Comparison of ENCODE assay signal across 17 cellular contexts in the genomic region with DNA sequence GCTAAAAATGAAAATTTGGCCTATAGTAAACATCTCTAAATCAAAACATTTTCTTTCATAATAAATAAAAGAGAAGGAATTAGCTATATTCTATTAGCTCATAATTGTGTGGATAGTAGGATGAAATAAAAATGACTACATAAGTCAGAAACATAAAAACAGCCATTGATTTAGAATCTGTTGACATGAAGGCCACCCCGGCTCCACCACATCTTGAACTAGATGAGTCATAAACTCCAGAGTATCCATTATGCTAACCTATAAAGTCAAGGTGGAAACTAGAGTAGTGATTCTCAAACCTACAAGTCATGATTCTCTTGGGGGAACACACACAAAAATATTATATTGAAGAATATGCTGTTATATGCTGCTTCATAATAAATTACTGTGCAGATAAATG.
DNase-seq lines count a peak whose midpoint lies in the region; FAIRE-seq and TF ChIP-seq lines count a peak whose summit lies in the region.
"Had no signal": no experiment of that assay in that cellular context is flagged by ENCODE, and none has a peak within 500 bp of the region (broad histone marks: within the 10 kb centered on the region; RNA-seq: fewer than 3 reads in every experiment).

No MANE protein-coding gene starts in this region.

- H3K4me3 Mint-ChIP-seq in CD8-positive, alpha-beta memory T cell, result no peak overlapping the region
- H3K4me3 Mint-ChIP-seq: CD4-positive, CD25-positive, alpha-beta regulatory T cell had no signal

- no peak overlapping the region for H3K4me3 ChIP-seq in foreskin fibroblast (ENCODE audit: low read depth in 1 of 2, low read length in 2 of 2)
- H3K4me3 ChIP-seq in uterus, result no peak overlapping the region
- H3K4me3 ChIP-seq in brain microvascular endothelial cell (ENCODE audit: low read depth, low read length), result no peak overlapping the region
- H3K4me3 ChIP-seq in CD8-positive, alpha-beta memory T cell (ENCODE audit: low read length), result no peak overlapping the region
- H3K4me3 ChIP-seq: SK-N-MC had no signal

- peaks cover 0 to 20% (median 2%) of the 10 kb centered on the region in 5 donors for H3K9me3 Mint-ChIP-seq in CD8-positive, alpha-beta memory T cell

- H3K27ac ChIP-seq in uterus (no peak overlapping the region), brain microvascular endothelial cell (no peak overlapping the region)
- no peak overlapping the region for H3K27ac ChIP-seq in CD8-positive, alpha-beta memory T cell (ENCODE audit: low read depth, low read length)
- H3K27ac ChIP-seq: SK-N-MC had no signal

- peaks cover 0 to 1% (median 0%) of the 10 kb centered on the region in 3 donors for H3K36me3 Mint-ChIP-seq in CD8-positive, alpha-beta memory T cell
- H3K36me3 Mint-ChIP-seq: CD4-positive, CD25-positive, alpha-beta regulatory T cell had no signal

- CTCF ChIA-PET in CD8-positive, alpha-beta memory T cell (lab: Charles Lee), result no interaction called here

- no peaks in the 10 kb centered on the region for H3K4me1 ChIP-seq in uterus
- no peaks in the 10 kb centered on the region for H3K4me1 ChIP-seq in CD8-positive, alpha-beta memory T cell (ENCODE audit: insufficient read depth, low read length)

- POLR2A ChIA-PET in CD8-positive, alpha-beta memory T cell (lab: Charles Lee), result no interaction called here

- H3K27me3 ChIP-seq in uterus (no peaks in the 10 kb centered on the region), brain microvascular endothelial cell (replicated peaks) (no peaks in the 10 kb centered on the region)
- H3K27me3 ChIP-seq in CD8-positive, alpha-beta memory T cell (ENCODE audit: insufficient read depth, low read length, poor library complexity, severe bottlenecking), result no peaks in the 10 kb centered on the region

- no peak overlapping the region for H3K27ac Mint-ChIP-seq in CD8-positive, alpha-beta memory T cell
- H3K27ac Mint-ChIP-seq: CD4-positive, CD25-positive, alpha-beta regulatory T cell had no signal

- no peaks in the 10 kb centered on the region for H3K4me1 Mint-ChIP-seq in CD8-positive, alpha-beta memory T cell
- H3K4me1 Mint-ChIP-seq: CD4-positive, CD25-positive, alpha-beta regulatory T cell had no signal

- peaks cover 0 to 2% of the 10 kb centered on the region in 2 donors for H3K27me3 Mint-ChIP-seq in CD8-positive, alpha-beta memory T cell
- H3K27me3 Mint-ChIP-seq: CD4-positive, CD25-positive, alpha-beta regulatory T cell had no signal

- intact Hi-C loops in uterus (cut with DNase I; ENCODE audit: low total_unique reads), result no loop called here

- H3K36me3 ChIP-seq in uterus, result no peaks in the 10 kb centered on the region
- no peaks in the 10 kb centered on the region for H3K36me3 ChIP-seq in brain microvascular endothelial cell (replicated peaks)
- no peaks in the 10 kb centered on the region for H3K36me3 ChIP-seq in CD8-positive, alpha-beta memory T cell (ENCODE audit: insufficient read depth, low read length)

- TF ChIP-seq POLR2A in uterus (IDR thresholded peaks at IDR 0.05), result no peak

- H3K9me3 ChIP-seq in uterus, result no peaks in the 10 kb centered on the region
- H3K9me3 ChIP-seq in CD8-positive, alpha-beta memory T cell (ENCODE audit: low read length), result no peaks in the 10 kb centered on the region

- FAIRE-seq in D721Med (lab: Jason Lieb, UNC), result peak; percentile 60
- peak; percentile 78 for FAIRE-seq in RCC 7860 (lab: Jason Lieb, UNC)

- in situ Hi-C loops in brain microvascular endothelial cell (cut with HindIII; ENCODE audit: low pct_ligation_motif_present, low sequenced_read_pairs), result no loop called here

- TF ChIP-seq CTCF in D721Med (IDR thresholded peaks at IDR 0.05; ENCODE audit: insufficient read depth, missing control alignments) (no peak), foreskin fibroblast (IDR thresholded peaks at IDR 0.05; ENCODE audit: low read depth, low read length) (no peak), uterus (IDR thresholded peaks at IDR 0.05) (no peak), brain microvascular endothelial cell (IDR thresholded peaks at IDR 0.05; ENCODE audit: low read depth, low read length, missing control alignments) (no peak)

- DNase-seq in D721Med (ENCODE audit: insufficient read length, low spot score) (no peak), EL (peak; percentile 34), RCC 7860 (ENCODE audit: low spot score) (peak; percentile 20), foreskin fibroblast (peak; percentile 24 to 30), uterus (no peak), brain microvascular endothelial cell (no peak), NCI-H524 (lab: John Stamatoyannopoulos, UW) (no peak)
- no peak for DNase-seq in CD8-positive, alpha-beta memory T cell
- DNase-seq: CD4-positive, CD25-positive, alpha-beta regulatory T cell; HCEC 1CT; KBM-7; NCI-H1436; NCI-H2029 treated with DMSO at 0.1 percent for 48 hours; NCI-H510A; NCI-H82; T-helper 1 cell had no signal

Comparison
In these comparisons a context has a peak if more than half of its experiments do, and no peak if none do; other contexts are left out.
1. DNase-seq: peak in EL (single experiment), RCC 7860 (single experiment) and foreskin fibroblast (2 of 2); none in D721Med (single experiment), uterus (0 of 2), brain microvascular endothelial cell (single experiment), CD8-positive, alpha-beta memory T cell (0 of 5) and NCI-H524 (0 of 2).